In genomic region chr11:42544726-42545125, GRCh38 we compare ENCODE assay signal across 23 cellular contexts.
"Had no signal": no experiment of that assay in that cellular context is flagged by ENCODE, and none has a peak within 500 bp of the region (broad histone marks: within the 10 kb centered on the region; RNA-seq: fewer than 3 reads in every experiment).

No MANE protein-coding gene starts in this region.

- H3K4me1 ChIP-seq: esophagus muscularis mucosa, heart right ventricle, left ventricle myocardium inferior, lower lobe of right lung, prostate gland, right atrium auricular region, sigmoid colon, spleen, vagina had no signal

- H3K9me3 ChIP-seq: esophagus muscularis mucosa, lower lobe of right lung, prostate gland, right atrium auricular region, sigmoid colon, thoracic aorta, vagina had no signal

- H3K36me3 ChIP-seq: esophagus muscularis mucosa, heart right ventricle, left ventricle myocardium inferior, lower lobe of right lung, prostate gland, right atrium auricular region, sigmoid colon, spleen, thoracic aorta, vagina had no signal

- FAIRE-seq: colon had no signal

- H3K4me3 ChIP-seq: dorsolateral prefrontal cortex, esophagus muscularis mucosa, heart right ventricle, left ventricle myocardium inferior, lower lobe of right lung, prostate gland, right atrium auricular region, sigmoid colon, spleen, thoracic aorta, vagina had no signal

- ATAC-seq: heart right ventricle; lower lobe of right lung; natural killer cell treated with Interleukin-12 subunit alpha and Interleukin-12 subunit beta and Interleukin-15 and Interleukin-18, amount 100 ng/mL, for 72 hours; stimulated activated memory B cell treated with anti-CD40 and anti-IgM and Interleukin-4, amounts not matched to agents 10 μg/mL and 1 μg/mL and 100 μg/mL, for 72 hours had no signal

- H3K27ac ChIP-seq: dorsolateral prefrontal cortex, esophagus muscularis mucosa, heart right ventricle, left ventricle myocardium inferior, lower lobe of right lung, prostate gland, right atrium auricular region, sigmoid colon, spleen, thoracic aorta, vagina had no signal

- H3K27me3 ChIP-seq: dorsolateral prefrontal cortex, esophagus muscularis mucosa, heart right ventricle, right atrium auricular region, sigmoid colon, spleen, vagina had no signal

- DNase-seq: central memory CD4-positive, alpha-beta T cell; dorsolateral prefrontal cortex; effector CD4-positive, alpha-beta T cell; foreskin melanocyte; glutamatergic neuron; heart right ventricle; hypothalamus; immature natural killer cell; islet precursor cell; left ventricle myocardium inferior; lower lobe of right lung; sigmoid colon; spleen; stimulated activated CD4-positive, alpha-beta T cell treated with anti-CD3 and anti-CD28 coated beads, Interleukin-4, amount 100 ng/mL, for 4 hours; trophoblast cell had no signal
